ENCODE assay signal across 1 cellular context in genomic region chr14:68939893-68940613, GRCh38.
TF ChIP-seq lines count a peak whose summit lies in the region.

No MANE protein-coding gene starts in this region.

TF ChIP-seq in HEK293, 187 proteins besides CTCF, POLR2A, EP300 and RAD21 (continued from another document):
- TF ChIP-seq, protein P1, sequence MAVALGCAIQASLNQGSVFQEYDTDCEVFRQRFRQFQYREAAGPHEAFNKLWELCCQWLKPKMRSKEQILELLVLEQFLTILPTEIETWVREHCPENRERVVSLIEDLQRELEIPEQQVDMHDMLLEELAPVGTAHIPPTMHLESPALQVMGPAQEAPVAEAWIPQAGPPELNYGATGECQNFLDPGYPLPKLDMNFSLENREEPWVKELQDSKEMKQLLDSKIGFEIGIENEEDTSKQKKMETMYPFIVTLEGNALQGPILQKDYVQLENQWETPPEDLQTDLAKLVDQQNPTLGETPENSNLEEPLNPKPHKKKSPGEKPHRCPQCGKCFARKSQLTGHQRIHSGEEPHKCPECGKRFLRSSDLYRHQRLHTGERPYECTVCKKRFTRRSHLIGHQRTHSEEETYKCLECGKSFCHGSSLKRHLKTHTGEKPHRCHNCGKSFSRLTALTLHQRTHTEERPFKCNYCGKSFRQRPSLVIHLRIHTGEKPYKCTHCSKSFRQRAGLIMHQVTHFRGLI (tag by site-specific recombination; IDR thresholded peaks at IDR 0.05) = no peak
- no peak for TF ChIP-seq ZBTB8A (tag by site-specific recombination; IDR thresholded peaks at IDR 0.05)
- peak; percentile 93 for TF ChIP-seq ZNF561 (tag by site-specific recombination; IDR thresholded peaks at IDR 0.05; ENCODE audit: borderline replicate concordance)
- TF ChIP-seq ZSCAN16 (tag by site-specific recombination; IDR thresholded peaks at IDR 0.05) = no peak
- peak; percentile 66; the same call in 1 of the 2 replicates for TF ChIP-seq ZSCAN30 (tag by site-specific recombination; IDR thresholded peaks at IDR 0.05)
- no peak for TF ChIP-seq ZNF843 (tag by site-specific recombination; IDR thresholded peaks at IDR 0.05)
- TF ChIP-seq ZNF701 (tag by site-specific recombination; IDR thresholded peaks at IDR 0.05) = no peak
- peak; percentile 93 for TF ChIP-seq ZNF341 (tag by site-specific recombination; IDR thresholded peaks at IDR 0.05; ENCODE audit: low read depth)
- no peak for TF ChIP-seq ZNF677 (tag by site-specific recombination; IDR thresholded peaks at IDR 0.05)
- TF ChIP-seq, protein P2, sequence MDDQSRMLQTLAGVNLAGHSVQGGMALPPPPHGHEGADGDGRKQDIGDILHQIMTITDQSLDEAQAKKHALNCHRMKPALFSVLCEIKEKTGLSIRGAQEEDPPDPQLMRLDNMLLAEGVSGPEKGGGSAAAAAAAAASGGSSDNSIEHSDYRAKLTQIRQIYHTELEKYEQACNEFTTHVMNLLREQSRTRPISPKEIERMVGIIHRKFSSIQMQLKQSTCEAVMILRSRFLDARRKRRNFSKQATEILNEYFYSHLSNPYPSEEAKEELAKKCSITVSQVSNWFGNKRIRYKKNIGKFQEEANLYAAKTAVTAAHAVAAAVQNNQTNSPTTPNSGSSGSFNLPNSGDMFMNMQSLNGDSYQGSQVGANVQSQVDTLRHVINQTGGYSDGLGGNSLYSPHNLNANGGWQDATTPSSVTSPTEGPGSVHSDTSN (CRISPR knock-in tag; IDR thresholded peaks at IDR 0.05) = no peak
- peak; percentile 87 for TF ChIP-seq IKZF3 (tag by site-specific recombination; IDR thresholded peaks at IDR 0.05)
- peak; percentile 98; the same call in 1 of the 2 replicates for TF ChIP-seq ZNF121 (tag by site-specific recombination; IDR thresholded peaks at IDR 0.05)
- no peak for TF ChIP-seq ZFP3 (tag by site-specific recombination; IDR thresholded peaks at IDR 0.05; ENCODE audit: low read depth)
- TF ChIP-seq KLF8 (tag by site-specific recombination; IDR thresholded peaks at IDR 0.05) = peak; percentile 39; the same call in 1 of the 2 replicates
- peak; percentile 91 for TF ChIP-seq ZIC2 (tag by site-specific recombination; IDR thresholded peaks at IDR 0.05)
- TF ChIP-seq ZNF629 (tag by site-specific recombination; IDR thresholded peaks at IDR 0.05) = peak; percentile 71; the same call in 1 of the 2 replicates
- no peak for TF ChIP-seq ZFP69B (tag by site-specific recombination; IDR thresholded peaks at IDR 0.05)
- no peak for TF ChIP-seq ZNF202 (tag by site-specific recombination; IDR thresholded peaks at IDR 0.05; ENCODE audit: borderline replicate concordance)
- TF ChIP-seq ZNF555 (tag by site-specific recombination; conservative IDR thresholded peaks at IDR 0.05) = no peak
- no peak for TF ChIP-seq ZNF138 (tag by site-specific recombination; IDR thresholded peaks at IDR 0.05; ENCODE audit: borderline replicate concordance)
- no peak for TF ChIP-seq MYNN (tag by site-specific recombination; IDR thresholded peaks at IDR 0.05; ENCODE audit: borderline replicate concordance)
- peak; percentile 88 for TF ChIP-seq ZEB2 (tag by site-specific recombination; IDR thresholded peaks at IDR 0.05)
- TF ChIP-seq ZNF335 (tag by site-specific recombination; conservative IDR thresholded peaks at IDR 0.05) = 0 out of 2 replicates have a peak, but pooled peaks have one; percentile 27
- TF ChIP-seq ZXDB (tag by site-specific recombination; IDR thresholded peaks at IDR 0.05) = peak; percentile 59
- peak; percentile 46; the same call in 1 of the 2 replicates for TF ChIP-seq INSM2 (tag by site-specific recombination; IDR thresholded peaks at IDR 0.05)
- no peak for TF ChIP-seq SCRT2 (tag by site-specific recombination; IDR thresholded peaks at IDR 0.05)
- TF ChIP-seq SP7 (tag by site-specific recombination; IDR thresholded peaks at IDR 0.05) = peak; percentile 36; the same call in 1 of the 2 replicates
- TF ChIP-seq, protein P3, sequence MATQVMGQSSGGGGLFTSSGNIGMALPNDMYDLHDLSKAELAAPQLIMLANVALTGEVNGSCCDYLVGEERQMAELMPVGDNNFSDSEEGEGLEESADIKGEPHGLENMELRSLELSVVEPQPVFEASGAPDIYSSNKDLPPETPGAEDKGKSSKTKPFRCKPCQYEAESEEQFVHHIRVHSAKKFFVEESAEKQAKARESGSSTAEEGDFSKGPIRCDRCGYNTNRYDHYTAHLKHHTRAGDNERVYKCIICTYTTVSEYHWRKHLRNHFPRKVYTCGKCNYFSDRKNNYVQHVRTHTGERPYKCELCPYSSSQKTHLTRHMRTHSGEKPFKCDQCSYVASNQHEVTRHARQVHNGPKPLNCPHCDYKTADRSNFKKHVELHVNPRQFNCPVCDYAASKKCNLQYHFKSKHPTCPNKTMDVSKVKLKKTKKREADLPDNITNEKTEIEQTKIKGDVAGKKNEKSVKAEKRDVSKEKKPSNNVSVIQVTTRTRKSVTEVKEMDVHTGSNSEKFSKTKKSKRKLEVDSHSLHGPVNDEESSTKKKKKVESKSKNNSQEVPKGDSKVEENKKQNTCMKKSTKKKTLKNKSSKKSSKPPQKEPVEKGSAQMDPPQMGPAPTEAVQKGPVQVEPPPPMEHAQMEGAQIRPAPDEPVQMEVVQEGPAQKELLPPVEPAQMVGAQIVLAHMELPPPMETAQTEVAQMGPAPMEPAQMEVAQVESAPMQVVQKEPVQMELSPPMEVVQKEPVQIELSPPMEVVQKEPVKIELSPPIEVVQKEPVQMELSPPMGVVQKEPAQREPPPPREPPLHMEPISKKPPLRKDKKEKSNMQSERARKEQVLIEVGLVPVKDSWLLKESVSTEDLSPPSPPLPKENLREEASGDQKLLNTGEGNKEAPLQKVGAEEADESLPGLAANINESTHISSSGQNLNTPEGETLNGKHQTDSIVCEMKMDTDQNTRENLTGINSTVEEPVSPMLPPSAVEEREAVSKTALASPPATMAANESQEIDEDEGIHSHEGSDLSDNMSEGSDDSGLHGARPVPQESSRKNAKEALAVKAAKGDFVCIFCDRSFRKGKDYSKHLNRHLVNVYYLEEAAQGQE (tag by site-specific recombination; IDR thresholded peaks at IDR 0.05) = no peak
TF ChIP-seq in HEK293: peak in this region for 38.
